8 cellular contexts compared by ENCODE assay signal in genomic region chr3:16600771-16601538, GRCh38. TPM values are rescaled to one million over a fixed set of nuclear protein-coding genes. Genes with fewer than 3 reads are reported as not detected.
A peak's percentile ranks its signal among the peaks of the same experiment; 100 is the strongest.
DNase-seq lines count a peak whose midpoint lies in the region; ATAC-seq, FAIRE-seq and TF ChIP-seq lines count a peak whose summit lies in the region.

No MANE protein-coding gene starts in this region.

- POLR2A ChIA-PET in RWPE1 (lab: Yijun Ruan, JAX; ENCODE audit: low non-redundant PET), result no interaction called here

- CTCF ChIA-PET in RWPE1 (lab: Yijun Ruan, JAX), result interaction anchor here (0.7 to 1.1 kb wide), 3 partner anchors 10 to 636 kb away, joined by 3 to 4 read pairs (median 3); no protein-coding TSS in a partner anchor

- peaks cover 9% of the 10 kb centered on the region for H3K27me3 Mint-ChIP-seq in activated T-helper 17 cell treated with anti-CD3 and anti-CD28 coated beads, Interleukin-2, amount 50 U/mL, for 72 hours

- DNase-seq in Kasumi-1 (lab: John Stamatoyannopoulos, UW) (peak; percentile 80 to 83), RWPE1 (ENCODE audit: low spot score) (peak; percentile 35), fibroblast of villous mesenchyme (ENCODE audit: low read depth) (peak; percentile 89), nucleus accumbens (lab: John Stamatoyannopoulos, UW) (peak in 53 of 56 donors; percentile 2 to 92 (median 49)), substantia nigra (lab: John Stamatoyannopoulos, UW) (peak in 42 of 49 donors; percentile 1 to 89 (median 54))

- no peak overlapping the region for H3K27ac Mint-ChIP-seq in activated T-helper 17 cell treated with anti-CD3 and anti-CD28 coated beads, Interleukin-2, amount 50 U/mL, for 72 hours

- H3K27ac ChIP-seq in RWPE1 (no peak overlapping the region), substantia nigra (ENCODE audit: low read depth, low read length, poor library complexity, severe bottlenecking) (no peak overlapping the region)

- no peak overlapping the region for H3K4me3 Mint-ChIP-seq in activated T-helper 17 cell treated with anti-CD3 and anti-CD28 coated beads, Interleukin-2, amount 50 U/mL, for 72 hours

- no peaks in the 10 kb centered on the region for H3K9me3 Mint-ChIP-seq in activated T-helper 17 cell treated with anti-CD3 and anti-CD28 coated beads, Interleukin-2, amount 50 U/mL, for 72 hours

- no peaks in the 10 kb centered on the region for H3K36me3 Mint-ChIP-seq in activated T-helper 17 cell treated with anti-CD3 and anti-CD28 coated beads, Interleukin-2, amount 50 U/mL, for 72 hours (ENCODE audit: low read depth)

- H3K4me3 ChIP-seq in fibroblast of villous mesenchyme (ENCODE audit: low read depth, low read length), result no peak overlapping the region

- FAIRE-seq in G401.6 (lab: Jason Lieb, UNC), result peak; percentile 91

- H3K4me1 Mint-ChIP-seq in activated T-helper 17 cell treated with anti-CD3 and anti-CD28 coated beads, Interleukin-2, amount 50 U/mL, for 72 hours, result peaks cover 14% of the 10 kb centered on the region

- peak; percentile 39 for ATAC-seq in activated T-helper 17 cell treated with anti-CD3 and anti-CD28 coated beads, Interleukin-2, amount 50 U/mL, for 72 hours (replicated peaks)
- no peak for ATAC-seq in HG02973 (IDR thresholded peaks at IDR 0.05; ENCODE audit: unreplicated experiment)

- TF ChIP-seq CTCF in RWPE1 (conservative IDR thresholded peaks at IDR 0.05; ENCODE audit: low read depth), result peak; percentile 80
- TF ChIP-seq CTCF in fibroblast of villous mesenchyme (IDR thresholded peaks at IDR 0.05; ENCODE audit: insufficient read depth, low read depth, low read length), result peak; percentile 76

RNA-seq across cellular contexts. Expression of gene DAZL, which starts 4.3 kb away (rescaled TPM):
- under 1 TPM; 0.09 to 0.13 TPM for total RNA-seq in activated T-helper 17 cell treated with anti-CD3 and anti-CD28 coated beads, Interleukin-2, amount 50 U/mL, for 72 hours
- total RNA-seq in fibroblast of villous mesenchyme, result not detected in 2 replicates

Comparison
In these comparisons a context has a peak if more than half of its experiments do, and no peak if none do; other contexts are left out.
1. DNase-seq: peak in every context shown above with its lines; median percentile 89 in fibroblast of villous mesenchyme; 82 in Kasumi-1; 54 in substantia nigra; 49 in nucleus accumbens; 35 in RWPE1.